2 cellular contexts compared by ENCODE assay signal in the genomic region with DNA sequence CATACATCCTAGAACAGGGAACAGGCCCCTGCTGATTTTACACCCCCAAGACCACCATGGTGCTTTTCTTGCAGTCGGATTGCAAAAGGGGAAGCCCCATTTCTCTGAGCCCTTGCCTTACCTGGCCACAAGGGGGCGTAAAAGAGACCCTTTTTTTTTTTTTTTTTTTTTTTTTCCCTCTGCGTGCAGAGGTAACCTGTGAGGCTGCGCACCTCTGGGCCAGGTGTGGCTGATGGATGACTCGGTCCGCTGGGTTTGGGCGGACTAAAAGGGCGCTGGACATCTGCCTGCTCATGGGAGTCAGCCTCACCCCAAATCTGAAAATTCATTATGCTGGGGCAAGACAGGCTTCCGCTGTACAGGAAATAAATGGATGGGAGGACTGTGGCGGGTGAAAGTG.
TF ChIP-seq lines count a peak whose summit lies in the region.

No MANE protein-coding gene starts in this region.

TF ChIP-seq in SK-N-SH, 30 proteins besides CTCF, POLR2A, EP300 and RAD21 (continued from another document):
- TF ChIP-seq GATA2 (CRISPR knock-in tag; IDR thresholded peaks at IDR 0.05) (no peak), CHD2 (IDR thresholded peaks at IDR 0.05; ENCODE audit: low read length, partially characterized antibody) (no peak), YY1 (IDR thresholded peaks at IDR 0.05; ENCODE audit: low read depth) (no peak), NRF1 (IDR thresholded peaks at IDR 0.05; ENCODE audit: low read depth, low read length) (no peak), FOXM1 (IDR thresholded peaks at IDR 0.05; ENCODE audit: low read depth) (no peak), RXRA (IDR thresholded peaks at IDR 0.05; ENCODE audit: borderline replicate concordance, low read depth) (no peak), POLR2AphosphoS5 (IDR thresholded peaks at IDR 0.05; ENCODE audit: low read depth, low read length) (no peak), TAF1 (IDR thresholded peaks at IDR 0.05; ENCODE audit: borderline replicate concordance, low read depth, low read length) (no peak), RFX5 (IDR thresholded peaks at IDR 0.05; ENCODE audit: low read length) (no peak), ELF1 (IDR thresholded peaks at IDR 0.05) (no peak)
- TF ChIP-seq, protein P1, sequence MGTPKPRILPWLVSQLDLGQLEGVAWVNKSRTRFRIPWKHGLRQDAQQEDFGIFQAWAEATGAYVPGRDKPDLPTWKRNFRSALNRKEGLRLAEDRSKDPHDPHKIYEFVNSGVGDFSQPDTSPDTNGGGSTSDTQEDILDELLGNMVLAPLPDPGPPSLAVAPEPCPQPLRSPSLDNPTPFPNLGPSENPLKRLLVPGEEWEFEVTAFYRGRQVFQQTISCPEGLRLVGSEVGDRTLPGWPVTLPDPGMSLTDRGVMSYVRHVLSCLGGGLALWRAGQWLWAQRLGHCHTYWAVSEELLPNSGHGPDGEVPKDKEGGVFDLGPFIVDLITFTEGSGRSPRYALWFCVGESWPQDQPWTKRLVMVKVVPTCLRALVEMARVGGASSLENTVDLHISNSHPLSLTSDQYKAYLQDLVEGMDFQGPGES (IDR thresholded peaks at IDR 0.05; ENCODE audit: low read depth, low read length) = no peak
- TF ChIP-seq, protein P2, sequence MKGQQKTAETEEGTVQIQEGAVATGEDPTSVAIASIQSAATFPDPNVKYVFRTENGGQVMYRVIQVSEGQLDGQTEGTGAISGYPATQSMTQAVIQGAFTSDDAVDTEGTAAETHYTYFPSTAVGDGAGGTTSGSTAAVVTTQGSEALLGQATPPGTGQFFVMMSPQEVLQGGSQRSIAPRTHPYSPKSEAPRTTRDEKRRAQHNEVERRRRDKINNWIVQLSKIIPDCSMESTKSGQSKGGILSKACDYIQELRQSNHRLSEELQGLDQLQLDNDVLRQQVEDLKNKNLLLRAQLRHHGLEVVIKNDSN (IDR thresholded peaks at IDR 0.05; ENCODE audit: borderline replicate concordance, low read depth) = no peak

TF ChIP-seq in SK-N-SH treated with all-trans-retinoic acid at 6 μM for 48 hours, 23 proteins besides CTCF, POLR2A, EP300 and RAD21 (continued from another document):
- TF ChIP-seq ZC3H10 (CRISPR knock-in tag; IDR thresholded peaks at IDR 0.05) (no peak), CSDC2 (CRISPR knock-in tag; IDR thresholded peaks at IDR 0.05) (no peak), ZNF8 (CRISPR knock-in tag; IDR thresholded peaks at IDR 0.05) (no peak)
